In the genomic region with DNA sequence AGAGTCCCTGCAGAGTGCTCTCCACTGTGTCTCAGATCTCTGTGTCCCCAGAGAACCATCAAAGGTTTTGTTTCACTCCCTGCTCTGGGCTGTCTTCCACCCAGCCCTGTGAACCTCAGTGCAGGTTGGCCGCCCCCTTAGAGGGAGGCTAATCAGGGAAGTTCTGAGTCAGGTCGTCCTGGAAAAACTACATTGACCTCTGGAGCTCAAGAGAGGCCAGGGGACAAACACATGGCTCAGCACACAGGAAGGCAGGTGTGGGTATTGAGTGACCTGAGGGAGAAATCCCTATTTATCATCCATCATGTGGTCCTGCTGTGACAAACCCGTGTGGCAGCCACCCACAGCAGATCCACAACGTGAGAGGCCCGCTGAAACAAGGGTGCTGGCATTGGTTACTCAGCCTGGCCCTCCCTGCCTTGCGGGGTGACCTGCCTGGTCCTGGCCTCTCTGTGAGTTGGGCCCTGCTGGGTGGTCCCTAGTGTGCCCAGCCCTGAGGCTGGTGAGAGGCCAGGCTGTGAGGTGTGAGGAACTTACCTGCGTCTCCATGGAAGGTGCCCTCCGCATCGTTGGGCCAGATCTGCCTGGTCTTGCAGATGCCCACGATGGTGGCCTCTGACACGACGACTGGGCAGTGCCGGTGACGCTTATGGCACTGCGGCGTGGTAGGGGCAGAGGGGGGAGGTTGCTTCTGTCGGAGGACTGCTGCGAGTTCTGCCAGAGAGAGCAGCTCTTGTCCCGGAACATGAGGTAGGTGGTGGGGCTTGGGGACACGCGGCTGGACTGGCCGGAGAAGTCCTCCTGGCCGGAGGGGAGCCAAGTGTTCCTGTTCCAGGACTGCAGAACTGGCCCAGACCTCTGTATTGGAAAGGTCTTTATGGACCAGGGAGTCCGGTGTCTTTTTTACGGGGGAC, we compare ENCODE assay signal across 9 cellular contexts. TPM values are rescaled to one million over a fixed set of nuclear protein-coding genes. Genes with fewer than 3 reads are reported as not detected.
A peak's percentile ranks its signal among the peaks of the same experiment; 100 is the strongest.
DNase-seq lines count a peak whose midpoint lies in the region; TF ChIP-seq lines count a peak whose summit lies in the region.
"Had no signal": no experiment of that assay in that cellular context is flagged by ENCODE, and none has a peak within 500 bp of the region (broad histone marks: within the 10 kb centered on the region; RNA-seq: fewer than 3 reads in every experiment).

No MANE protein-coding gene starts in this region.

- peaks cover 6 to 45% (median 25%) of the 10 kb centered on the region in 4 donors for H3K4me1 ChIP-seq in Peyer's patch
- H3K4me1 ChIP-seq in mucosa of stomach (ENCODE audit: control insufficient read depth, insufficient read depth, low read length): peaks cover 43% of the 10 kb centered on the region

- H3K4me1 Mint-ChIP-seq in dendritic cell treated with granulocyte-macrophage colony-stimulating factor and Interleukin-4, amounts not matched to agents 40 ng/mL and 50 ng/mL, for 4 days (ENCODE audit: low read depth): peaks cover 41% of the 10 kb centered on the region

- TF ChIP-seq POLR2A in Peyer's patch (IDR thresholded peaks at IDR 0.05) (no peak), erythroblast (IDR thresholded peaks at IDR 0.05; ENCODE audit: low read length) (no peak)

- H3K36me3 ChIP-seq in GM06990 (ENCODE audit: control insufficient read depth, insufficient read depth, low read length) (no peaks in the 10 kb centered on the region; the same call in 1 of the 2 replicates), Peyer's patch (no peaks in the 10 kb centered on the region), mucosa of stomach (ENCODE audit: control insufficient read depth, insufficient read depth, low read length) (no peaks in the 10 kb centered on the region)

- peak overlapping the region; percentile 60 for H3K4me3 Mint-ChIP-seq in dendritic cell treated with granulocyte-macrophage colony-stimulating factor and Interleukin-4, amounts not matched to agents 40 ng/mL and 50 ng/mL, for 4 days

- intact Hi-C loops in dendritic cell treated with granulocyte-macrophage colony-stimulating factor and Interleukin-4, amounts not matched to agents 40 ng/mL and 50 ng/mL, for 4 days (cut with micrococcal nuclease): loop anchor here (5.0 to 10.0 kb wide), 2 partner anchors 43 to 205 kb away; no protein-coding TSS in a partner anchor

- TF ChIP-seq CTCF in GM06990 (IDR thresholded peaks at IDR 0.05; ENCODE audit: insufficient read depth, low read length, poor library complexity, severe bottlenecking): no peak
- TF ChIP-seq CTCF in Peyer's patch (IDR thresholded peaks at IDR 0.05): no peak

- no peaks in the 10 kb centered on the region for H3K27me3 ChIP-seq in GM06990 (replicated peaks; ENCODE audit: control insufficient read depth, insufficient read depth, low read length)
- no peaks in the 10 kb centered on the region for H3K27me3 ChIP-seq in Peyer's patch
- H3K27me3 ChIP-seq in mucosa of stomach (ENCODE audit: control insufficient read depth, insufficient read depth, low read length): no peaks in the 10 kb centered on the region

- DNase-seq in GM06990 (ENCODE audit: extremely low read depth, insufficient read length) (peak; percentile 28), Peyer's patch (no peak), SKM-1 (lab: John Stamatoyannopoulos, UW; ENCODE audit: unreplicated experiment) (no peak), erythroblast (lab: John Stamatoyannopoulos, UW) (no peak), hippocampal formation (lab: John Stamatoyannopoulos, UW) (no peak), COR-L47 (lab: John Stamatoyannopoulos, UW) (no peak)

- H3K9me3 ChIP-seq in Peyer's patch: peaks cover 0 to 4% (median 0%) of the 10 kb centered on the region in 4 donors
- no peaks in the 10 kb centered on the region for H3K9me3 ChIP-seq in mucosa of stomach (ENCODE audit: control insufficient read depth, low read length)

- peak overlapping the region; percentile 61 for H3K27ac Mint-ChIP-seq in dendritic cell treated with granulocyte-macrophage colony-stimulating factor and Interleukin-4, amounts not matched to agents 40 ng/mL and 50 ng/mL, for 4 days

- H3K4me3 ChIP-seq in GM06990 (replicated peaks; ENCODE audit: low read depth, low read length) (peak overlapping the region; percentile 84), Peyer's patch (peak overlapping the region; percentile 60 to 90 (median 72)), mucosa of stomach (ENCODE audit: low read length) (peak overlapping the region; percentile 32)

- peak overlapping the region; percentile 55 to 90 (median 67) for H3K27ac ChIP-seq in Peyer's patch

- H3K36me3 Mint-ChIP-seq in dendritic cell treated with granulocyte-macrophage colony-stimulating factor and Interleukin-4, amounts not matched to agents 40 ng/mL and 50 ng/mL, for 4 days (ENCODE audit: low read depth): peaks cover 18% of the 10 kb centered on the region

- peaks cover 25% of the 10 kb centered on the region for H3K27me3 Mint-ChIP-seq in dendritic cell treated with granulocyte-macrophage colony-stimulating factor and Interleukin-4, amounts not matched to agents 40 ng/mL and 50 ng/mL, for 4 days

- H3K9me3 Mint-ChIP-seq in dendritic cell treated with granulocyte-macrophage colony-stimulating factor and Interleukin-4, amounts not matched to agents 40 ng/mL and 50 ng/mL, for 4 days: peaks cover 17% of the 10 kb centered on the region

- peak overlapping the region; percentile 75 for H3K9ac ChIP-seq in mucosa of stomach (ENCODE audit: low read length)

RNA-seq across cellular contexts. Expression of a gene that starts 0.7 kb away (rescaled TPM):
- 10 to 100 TPM; 55.8 to 86.9 (median 66.1) TPM for total RNA-seq in Peyer's patch

RNA-seq across cellular contexts. Expression of a gene that starts 34.4 kb away (rescaled TPM):
- total RNA-seq in Peyer's patch: 1 to 10 TPM in 3 of 4 donors, not detected in 1; 1.0 to 2.5 (median 1.7) TPM
- total RNA-seq: T-helper 1 cell treated with Interleukin-12 subunit alpha and Interleukin-12 subunit beta and Interleukin-4 antibody, amounts not matched to agents 30 ng/mL and 1 ng/mL, for 36 hours had no signal

RNA-seq across cellular contexts. Expression of a gene that starts 37.8 kb away (rescaled TPM):
- not detected for total RNA-seq in Peyer's patch
- total RNA-seq: T-helper 1 cell treated with Interleukin-12 subunit alpha and Interleukin-12 subunit beta and Interleukin-4 antibody, amounts not matched to agents 30 ng/mL and 1 ng/mL, for 36 hours had no signal

Comparison
In these comparisons a context has a peak if more than half of its experiments do, and no peak if none do; other contexts are left out.
1. H3K4me3 ChIP-seq: peak in every context shown above with its lines; median percentile 84 in GM06990; 72 in Peyer's patch; 32 in mucosa of stomach.